Comparison of ENCODE assay signal across 11 cellular contexts in the genomic region with DNA sequence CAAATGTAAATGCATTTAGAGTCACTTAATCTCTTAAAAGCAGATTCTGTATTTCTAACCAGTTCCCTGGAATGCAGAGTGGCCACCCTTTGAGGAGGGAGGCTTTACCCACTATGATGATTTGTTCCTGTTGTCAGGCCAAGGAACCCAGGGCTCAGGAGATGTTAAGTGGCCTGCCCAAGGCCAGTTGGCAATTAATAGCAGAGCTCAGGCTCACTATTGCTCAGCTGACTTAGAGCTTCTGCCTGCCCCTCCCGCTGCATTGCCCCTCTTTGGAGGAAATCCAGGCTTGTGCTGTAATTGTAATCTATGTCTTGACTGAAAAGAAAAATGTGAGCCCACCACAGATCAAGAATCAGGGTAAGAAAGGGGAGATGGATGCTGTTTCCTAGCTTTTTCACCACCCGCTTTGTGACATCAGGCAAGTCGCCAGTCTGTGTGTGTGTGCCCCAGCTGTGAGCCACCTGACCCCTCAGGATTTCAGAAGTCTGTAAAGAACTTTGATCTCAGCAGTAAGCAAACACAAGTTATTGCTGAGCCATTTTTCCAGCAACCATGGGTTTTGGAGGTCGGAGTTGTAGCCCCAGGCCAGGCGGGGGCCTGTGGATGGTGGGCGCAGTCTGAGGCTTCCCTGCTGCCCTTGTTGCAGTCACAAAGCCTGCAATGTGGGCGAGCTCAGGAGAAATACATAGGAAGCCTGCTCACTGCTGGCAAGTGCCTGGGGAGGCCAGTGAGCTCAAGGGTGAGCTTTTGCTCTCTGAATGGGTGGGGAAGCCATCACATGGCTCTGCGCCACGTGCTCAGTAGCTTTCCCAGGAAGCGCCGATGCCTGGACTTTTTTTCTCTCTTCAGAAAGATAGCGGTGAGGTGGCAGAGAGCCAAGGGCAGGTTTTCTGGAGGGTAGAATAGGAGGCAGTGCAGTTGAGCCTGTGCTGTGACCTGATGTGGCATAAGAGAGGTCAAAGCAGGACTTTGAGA. TPM values are rescaled to one million over a fixed set of nuclear protein-coding genes. Genes with fewer than 3 reads are reported as not detected.
DNase-seq lines count a peak whose midpoint lies in the region; ATAC-seq and TF ChIP-seq lines count a peak whose summit lies in the region.
"Had no signal": no experiment of that assay in that cellular context is flagged by ENCODE, and none has a peak within 500 bp of the region (broad histone marks: within the 10 kb centered on the region; RNA-seq: fewer than 3 reads in every experiment).

No MANE protein-coding gene starts in this region.

- H3K4me1 Mint-ChIP-seq in mesothelial cell of epicardium = peaks cover 74% of the 10 kb centered on the region
- peaks cover 18% of the 10 kb centered on the region for H3K4me1 Mint-ChIP-seq in activated CD4-positive, alpha-beta memory T cell treated with anti-CD3 and anti-CD28 coated beads, Interleukin-2, amount 10 ng/mL, durations not matched to agents 7 days and 5 days

- H3K4me1 ChIP-seq in BE2C = peaks cover 35% of the 10 kb centered on the region

- CTCF ChIA-PET in activated CD4-positive, alpha-beta memory T cell treated with anti-CD3 and anti-CD28 coated beads, Interleukin-2, amount 10 ng/mL, durations not matched to agents 7 days and 5 days (lab: Charles Lee) = interaction anchor here (1.9 kb wide), 1 partner anchor 10 kb away, joined by 4 read pairs; no protein-coding TSS in a partner anchor

- H3K27me3 ChIP-seq in BE2C = 0 out of 2 replicates have a peak, but pooled peaks cover 3% of the 10 kb centered on the region

- no peaks in the 10 kb centered on the region for H3K36me3 Mint-ChIP-seq in mesothelial cell of epicardium
- H3K36me3 Mint-ChIP-seq in activated CD4-positive, alpha-beta memory T cell treated with anti-CD3 and anti-CD28 coated beads, Interleukin-2, amount 10 ng/mL, durations not matched to agents 7 days and 5 days (ENCODE audit: low read depth) = no peaks in the 10 kb centered on the region

- peak overlapping the region; percentile 30 for H3K27ac Mint-ChIP-seq in mesothelial cell of epicardium
- no peak overlapping the region for H3K27ac Mint-ChIP-seq in activated CD4-positive, alpha-beta memory T cell treated with anti-CD3 and anti-CD28 coated beads, Interleukin-2, amount 10 ng/mL, durations not matched to agents 7 days and 5 days

- H3K4me3 Mint-ChIP-seq in mesothelial cell of epicardium = no peak overlapping the region
- H3K4me3 Mint-ChIP-seq in activated CD4-positive, alpha-beta memory T cell treated with anti-CD3 and anti-CD28 coated beads, Interleukin-2, amount 10 ng/mL, durations not matched to agents 7 days and 5 days = no peak overlapping the region

- H3K27me3 Mint-ChIP-seq in mesothelial cell of epicardium (ENCODE audit: low read depth) = peaks cover 29% of the 10 kb centered on the region
- peaks cover 34% of the 10 kb centered on the region for H3K27me3 Mint-ChIP-seq in activated CD4-positive, alpha-beta memory T cell treated with anti-CD3 and anti-CD28 coated beads, Interleukin-2, amount 10 ng/mL, durations not matched to agents 7 days and 5 days

- no peaks in the 10 kb centered on the region for H3K9me3 Mint-ChIP-seq in mesothelial cell of epicardium
- H3K9me3 Mint-ChIP-seq in activated CD4-positive, alpha-beta memory T cell treated with anti-CD3 and anti-CD28 coated beads, Interleukin-2, amount 10 ng/mL, durations not matched to agents 7 days and 5 days = no peaks in the 10 kb centered on the region

- no peak for TF ChIP-seq CTCF in BE2C (IDR thresholded peaks at IDR 0.05; ENCODE audit: low read depth, low read length)
- no peak for TF ChIP-seq CTCF in mesothelial cell of epicardium (IDR thresholded peaks at IDR 0.05; ENCODE audit: unreplicated experiment)

- no peaks in the 10 kb centered on the region for H3K9me3 ChIP-seq in BE2C

- no peaks in the 10 kb centered on the region for H3K36me3 ChIP-seq in BE2C
- H3K36me3 ChIP-seq: cardiac muscle cell had no signal

- ATAC-seq in GM19397 (IDR thresholded peaks at IDR 0.05; ENCODE audit: unreplicated experiment) = no peak

- H3K4me3 ChIP-seq in BE2C (ENCODE audit: low read depth, low read length) = no peak overlapping the region
- H3K4me3 ChIP-seq: cardiac muscle cell had no signal

- POLR2A ChIA-PET in activated CD4-positive, alpha-beta memory T cell treated with anti-CD3 and anti-CD28 coated beads, Interleukin-2, amount 10 ng/mL, durations not matched to agents 7 days and 5 days (lab: Charles Lee) = no interaction called here

- DNase-seq in BE2C (peak; percentile 74), LoVo (ENCODE audit: low spot score) (peak; percentile 61), brain pericyte (ENCODE audit: low read depth, low spot score) (peak; percentile 40), mesothelial cell of epicardium (ENCODE audit: low spot score in 2 of 2, unreplicated experiment in 2 of 2) (no peak)
- no peak for DNase-seq in activated T-cell treated with anti-CD3 and anti-CD28 coated beads, Interleukin-2, amount 50 U/mL, for 1 hour
- DNase-seq in activated CD4-positive, alpha-beta memory T cell treated with anti-CD3 and anti-CD28 coated beads, Interleukin-2, amount 10 ng/mL, durations not matched to agents 7 days and 5 days = no peak
- DNase-seq in activated CD8-positive, alpha-beta memory T cell treated with anti-CD3 and anti-CD28 coated beads for 24 hours = no peak
- DNase-seq: activated CD4-positive, alpha-beta T cell treated with anti-CD3 and anti-CD28 coated beads for 4 hours; NCI-H526 had no signal

RNA-seq across cellular contexts. Expression of gene CABLES1, which starts 6.0 kb away (rescaled TPM):
- 18.5 TPM for polyA plus RNA-seq in BE2C (2012; ENCODE audit: insufficient read depth, insufficient read length, low read depth)
- 11.3 to 12.7 TPM (median 12.0 TPM) in 3 replicates for total RNA-seq in mesothelial cell of epicardium
- 1 to 10 TPM; 2.7 to 2.8 TPM for total RNA-seq in activated CD4-positive, alpha-beta memory T cell treated with anti-CD3 and anti-CD28 coated beads, Interleukin-2, amount 10 ng/mL, durations not matched to agents 7 days and 5 days

Comparison
In these comparisons a context has a peak if more than half of its experiments do, and no peak if none do; other contexts are left out.
1. DNase-seq: peak in BE2C (single experiment), LoVo (single experiment) and brain pericyte (single experiment); none in mesothelial cell of epicardium (0 of 2), activated T-cell treated with anti-CD3 and anti-CD28 coated beads, Interleukin-2, amount 50 U/mL, for 1 hour (single experiment), activated CD4-positive, alpha-beta memory T cell treated with anti-CD3 and anti-CD28 coated beads, Interleukin-2, amount 10 ng/mL, durations not matched to agents 7 days and 5 days (single experiment) and activated CD8-positive, alpha-beta memory T cell treated with anti-CD3 and anti-CD28 coated beads for 24 hours (single experiment).